ENCODE assay signal across 1 cellular context in the genomic region with DNA sequence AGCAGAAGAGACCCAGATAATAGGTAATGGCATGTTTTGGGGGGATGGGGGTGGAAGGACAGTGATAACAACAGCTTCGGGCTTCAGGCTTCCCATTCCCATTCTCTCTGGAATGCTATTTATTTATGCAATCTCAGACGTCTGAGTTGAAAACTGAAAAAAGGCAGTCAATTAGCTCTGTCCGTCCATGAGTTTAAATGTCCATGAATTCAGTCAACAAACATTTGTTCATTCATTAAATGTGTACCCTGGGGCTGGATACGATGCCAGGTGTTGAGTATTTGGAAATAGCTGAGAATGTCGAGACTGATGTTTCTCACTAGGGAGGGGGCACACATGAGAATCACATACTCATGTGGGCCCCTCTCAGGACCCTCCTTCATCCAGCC.
TF ChIP-seq lines count a peak whose summit lies in the region.

No MANE protein-coding gene starts in this region.

TF ChIP-seq in WTC11, 78 proteins besides CTCF, POLR2A, EP300 and RAD21 (continued from another document):
- TF ChIP-seq, protein P1, sequence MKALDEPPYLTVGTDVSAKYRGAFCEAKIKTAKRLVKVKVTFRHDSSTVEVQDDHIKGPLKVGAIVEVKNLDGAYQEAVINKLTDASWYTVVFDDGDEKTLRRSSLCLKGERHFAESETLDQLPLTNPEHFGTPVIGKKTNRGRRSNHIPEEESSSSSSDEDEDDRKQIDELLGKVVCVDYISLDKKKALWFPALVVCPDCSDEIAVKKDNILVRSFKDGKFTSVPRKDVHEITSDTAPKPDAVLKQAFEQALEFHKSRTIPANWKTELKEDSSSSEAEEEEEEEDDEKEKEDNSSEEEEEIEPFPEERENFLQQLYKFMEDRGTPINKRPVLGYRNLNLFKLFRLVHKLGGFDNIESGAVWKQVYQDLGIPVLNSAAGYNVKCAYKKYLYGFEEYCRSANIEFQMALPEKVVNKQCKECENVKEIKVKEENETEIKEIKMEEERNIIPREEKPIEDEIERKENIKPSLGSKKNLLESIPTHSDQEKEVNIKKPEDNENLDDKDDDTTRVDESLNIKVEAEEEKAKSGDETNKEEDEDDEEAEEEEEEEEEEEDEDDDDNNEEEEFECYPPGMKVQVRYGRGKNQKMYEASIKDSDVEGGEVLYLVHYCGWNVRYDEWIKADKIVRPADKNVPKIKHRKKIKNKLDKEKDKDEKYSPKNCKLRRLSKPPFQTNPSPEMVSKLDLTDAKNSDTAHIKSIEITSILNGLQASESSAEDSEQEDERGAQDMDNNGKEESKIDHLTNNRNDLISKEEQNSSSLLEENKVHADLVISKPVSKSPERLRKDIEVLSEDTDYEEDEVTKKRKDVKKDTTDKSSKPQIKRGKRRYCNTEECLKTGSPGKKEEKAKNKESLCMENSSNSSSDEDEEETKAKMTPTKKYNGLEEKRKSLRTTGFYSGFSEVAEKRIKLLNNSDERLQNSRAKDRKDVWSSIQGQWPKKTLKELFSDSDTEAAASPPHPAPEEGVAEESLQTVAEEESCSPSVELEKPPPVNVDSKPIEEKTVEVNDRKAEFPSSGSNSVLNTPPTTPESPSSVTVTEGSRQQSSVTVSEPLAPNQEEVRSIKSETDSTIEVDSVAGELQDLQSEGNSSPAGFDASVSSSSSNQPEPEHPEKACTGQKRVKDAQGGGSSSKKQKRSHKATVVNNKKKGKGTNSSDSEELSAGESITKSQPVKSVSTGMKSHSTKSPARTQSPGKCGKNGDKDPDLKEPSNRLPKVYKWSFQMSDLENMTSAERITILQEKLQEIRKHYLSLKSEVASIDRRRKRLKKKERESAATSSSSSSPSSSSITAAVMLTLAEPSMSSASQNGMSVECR (CRISPR knock-in tag; IDR thresholded peaks at IDR 0.05; ENCODE audit: borderline replicate concordance): no peak
- TF ChIP-seq RELA (CRISPR knock-in tag; IDR thresholded peaks at IDR 0.05; ENCODE audit: borderline replicate concordance) (no peak), EMX1 (CRISPR knock-in tag; IDR thresholded peaks at IDR 0.05) (no peak), ZNF232 (CRISPR knock-in tag; IDR thresholded peaks at IDR 0.05) (no peak), ELF4 (CRISPR knock-in tag; IDR thresholded peaks at IDR 0.05; ENCODE audit: low read depth) (no peak)
- TF ChIP-seq, protein P2, sequence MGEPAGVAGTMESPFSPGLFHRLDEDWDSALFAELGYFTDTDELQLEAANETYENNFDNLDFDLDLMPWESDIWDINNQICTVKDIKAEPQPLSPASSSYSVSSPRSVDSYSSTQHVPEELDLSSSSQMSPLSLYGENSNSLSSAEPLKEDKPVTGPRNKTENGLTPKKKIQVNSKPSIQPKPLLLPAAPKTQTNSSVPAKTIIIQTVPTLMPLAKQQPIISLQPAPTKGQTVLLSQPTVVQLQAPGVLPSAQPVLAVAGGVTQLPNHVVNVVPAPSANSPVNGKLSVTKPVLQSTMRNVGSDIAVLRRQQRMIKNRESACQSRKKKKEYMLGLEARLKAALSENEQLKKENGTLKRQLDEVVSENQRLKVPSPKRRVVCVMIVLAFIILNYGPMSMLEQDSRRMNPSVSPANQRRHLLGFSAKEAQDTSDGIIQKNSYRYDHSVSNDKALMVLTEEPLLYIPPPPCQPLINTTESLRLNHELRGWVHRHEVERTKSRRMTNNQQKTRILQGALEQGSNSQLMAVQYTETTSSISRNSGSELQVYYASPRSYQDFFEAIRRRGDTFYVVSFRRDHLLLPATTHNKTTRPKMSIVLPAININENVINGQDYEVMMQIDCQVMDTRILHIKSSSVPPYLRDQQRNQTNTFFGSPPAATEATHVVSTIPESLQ (CRISPR knock-in tag; IDR thresholded peaks at IDR 0.05): no peak
